ENCODE assay signal across 27 cellular contexts in genomic region chr14:21240417-21240816, GRCh38. TPM values are rescaled to one million over a fixed set of nuclear protein-coding genes. Genes with fewer than 3 reads are reported as not detected.
DNase-seq lines count a peak whose midpoint lies in the region; ATAC-seq, FAIRE-seq and TF ChIP-seq lines count a peak whose summit lies in the region.
"Had no signal": no experiment of that assay in that cellular context is flagged by ENCODE, and none has a peak within 500 bp of the region (broad histone marks: within the 10 kb centered on the region; RNA-seq: fewer than 3 reads in every experiment).

No MANE protein-coding gene starts in this region.

- H3K27ac ChIP-seq in CD8-positive, alpha-beta T cell (ENCODE audit: low read depth, low read length): no peak overlapping the region
- H3K27ac ChIP-seq in H9 (ENCODE audit: insufficient read length, low read depth, low read length) (no peak overlapping the region), K562 (ENCODE audit: extremely low read depth, low read depth, low read length) (no peak overlapping the region), neural progenitor cell (peak overlapping the region; percentile 31), caudate nucleus (ENCODE audit: low read depth, low read length) (no peak overlapping the region)
- H3K27ac ChIP-seq: C4-2B, skin epidermis, thoracic aorta had no signal

- peaks cover 9% of the 10 kb centered on the region for H3K36me3 ChIP-seq in CD8-positive, alpha-beta T cell (ENCODE audit: insufficient read depth, low read length)
- peaks cover 97% of the 10 kb centered on the region for H3K36me3 ChIP-seq in K562 (ENCODE audit: control insufficient read depth, insufficient read depth, low read length)
- H3K36me3 ChIP-seq in neural progenitor cell: peaks cover 31% of the 10 kb centered on the region
- H3K36me3 ChIP-seq: thoracic aorta had no signal

- no peak overlapping the region for H3T11ph ChIP-seq in H9 (ENCODE audit: low read length)

- H3K27me3 ChIP-seq in CD8-positive, alpha-beta T cell (ENCODE audit: insufficient read depth, low read length): no peaks in the 10 kb centered on the region
- H3K27me3 ChIP-seq in H9 (ENCODE audit: insufficient read depth, low read length) (no peaks in the 10 kb centered on the region), K562 (ENCODE audit: control insufficient read depth in 2 of 2, insufficient read depth in 2 of 2, low read length in 2 of 2) (no peaks in the 10 kb centered on the region), neural progenitor cell (no peaks in the 10 kb centered on the region)

- no peak overlapping the region for H4K5ac ChIP-seq in H9 (ENCODE audit: insufficient read length, low read depth, low read length)

- DNase-seq in CD8-positive, alpha-beta T cell: no peak
- no peak for DNase-seq in H9
- DNase-seq in K562 (ENCODE audit: extremely low read depth in 1 of 4, low spot score in 3 of 4): no peak
- DNase-seq in neural progenitor cell (ENCODE audit: low spot score): no peak
- DNase-seq in caudate nucleus (lab: John Stamatoyannopoulos, UW): no peak
- DNase-seq in islet precursor cell: no peak
- DNase-seq in mesenteric fat pad (ENCODE audit: low spot score): no peak
- DNase-seq: activated CD4-positive, alpha-beta memory T cell treated with anti-CD3 and anti-CD28 coated beads, Interleukin-2, amount 10 ng/mL, durations not matched to agents 7 days and 5 days; activated T-cell treated with anti-CD3 and anti-CD28 coated beads for 4 hours; amniotic stem cell; EL; kidney; NCI-H1436 treated with DMSO at 0.1 percent for 48 hours; NCI-H2107; NCI-H446 treated with DMSO at 0.1 percent for 48 hours; occipital lobe; PC-3; SHP77 treated with DMSO at 0.1 percent for 48 hours; stimulated activated CD4-positive, alpha-beta T cell treated with anti-CD3 and anti-CD28 coated beads, Interleukin-2, amount 100 ng/mL, for 24 hours had no signal

- no peak overlapping the region for H4K8ac ChIP-seq in H9 (replicated peaks; ENCODE audit: insufficient read length, low read depth, low read length)

- TF ChIP-seq RAD21 in K562 (CRISPR knock-in tag; conservative IDR thresholded peaks at IDR 0.05 in 1 of 2, IDR thresholded peaks at IDR 0.05 in 1 of 2): no peak

- H3K36me3 Mint-ChIP-seq in CD8-positive, alpha-beta T cell: peaks cover 55% of the 10 kb centered on the region
- peaks cover 20 to 78% (median 69%) of the 10 kb centered on the region in 3 experiments for H3K36me3 Mint-ChIP-seq in H9 (ENCODE audit: insufficient read depth in 1 of 3, low read depth in 3 of 3)
- peaks cover 25% of the 10 kb centered on the region for H3K36me3 Mint-ChIP-seq in neural progenitor cell

- no peaks in the 10 kb centered on the region for H3K9me1 ChIP-seq in K562 (ENCODE audit: control insufficient read depth, insufficient read depth, low read length)

- H3K23ac ChIP-seq in H9 (ENCODE audit: insufficient read length, low read depth, low read length): no peak overlapping the region

- H3K4me2 ChIP-seq in H9 (ENCODE audit: insufficient read depth, insufficient read length, low read length) (no peak overlapping the region), K562 (ENCODE audit: insufficient read depth, low read length) (no peak overlapping the region), neural progenitor cell (no peak overlapping the region)

- no peak for TF ChIP-seq POLR2A in K562 (conservative IDR thresholded peaks at IDR 0.05)

- no peak overlapping the region for H3K14ac ChIP-seq in H9 (ENCODE audit: insufficient read depth, low read length)

- CTCF ChIA-PET in CD8-positive, alpha-beta T cell (lab: Charles Lee): interaction anchor here (0.6 to 1.6 kb wide), 5 partner anchors 10 to 147 kb away, joined by 3 to 8 read pairs (median 5); no protein-coding TSS in a partner anchor
- CTCF ChIA-PET in K562 (lab: Yijun Ruan, JAX; ENCODE audit: low intra/inter-chr PET ratio): no interaction called here

- no peaks in the 10 kb centered on the region for H3K27me3 Mint-ChIP-seq in CD8-positive, alpha-beta T cell (ENCODE audit: low read depth)
- H3K27me3 Mint-ChIP-seq in H9 (ENCODE audit: low read depth) (no peaks in the 10 kb centered on the region; the same call in 1 of the 2 replicates), neural progenitor cell (ENCODE audit: insufficient read depth, low read depth) (no peaks in the 10 kb centered on the region)
- H3K27me3 Mint-ChIP-seq: activated CD4-positive, alpha-beta memory T cell treated with anti-CD3 and anti-CD28 coated beads, Interleukin-2, amount 10 ng/mL, durations not matched to agents 7 days and 5 days had no signal

- no peak overlapping the region for H2BK20ac ChIP-seq in H9 (ENCODE audit: low read depth, low read length, poor library complexity, severe bottlenecking)

- no peak overlapping the region for H4K91ac ChIP-seq in H9 (ENCODE audit: insufficient read length, low read depth, low read length)

- no peak for TF ChIP-seq EP300 in K562 (IDR thresholded peaks at IDR 0.05; ENCODE audit: low read length)

- no peak for TF ChIP-seq CTCF in CD8-positive, alpha-beta T cell (IDR thresholded peaks at IDR 0.05)
- no peak for TF ChIP-seq CTCF in H9 (conservative IDR thresholded peaks at IDR 0.05)
- no peak for TF ChIP-seq CTCF in K562 (IDR thresholded peaks at IDR 0.05 in 2 of 3, conservative IDR thresholded peaks at IDR 0.05 in 1 of 3; ENCODE audit: insufficient read depth in 2 of 3, low read depth in 1 of 3, low read length in 3 of 3)
- TF ChIP-seq CTCF in neural progenitor cell (IDR thresholded peaks at IDR 0.05): no peak

- H3K18ac ChIP-seq in H9 (ENCODE audit: insufficient read length, low read depth, low read length): no peak overlapping the region

- peak overlapping the region; percentile 30 for H3K27ac Mint-ChIP-seq in CD8-positive, alpha-beta T cell
- H3K27ac Mint-ChIP-seq in H9 (peak overlapping the region in 2 of 3 experiments; percentile 6 to 20; a peak in 1 of 7 replicates), neural progenitor cell (no peak overlapping the region)

- H2BK12ac ChIP-seq in H9 (ENCODE audit: insufficient read length, low read depth, low read length): no peak overlapping the region

- no peak overlapping the region for H3K9ac ChIP-seq in H9 (ENCODE audit: extremely low read depth, insufficient read length, low read length)
- no peak overlapping the region for H3K9ac ChIP-seq in K562 (ENCODE audit: insufficient read depth in 1 of 2, low read depth in 2 of 2, low read length in 2 of 2)
- H3K9ac ChIP-seq in neural progenitor cell: no peak overlapping the region

- peaks cover 54% of the 10 kb centered on the region for H3K4me1 ChIP-seq in CD8-positive, alpha-beta T cell (ENCODE audit: insufficient read depth, low read length)
- H3K4me1 ChIP-seq in H9 (ENCODE audit: insufficient read depth, low read length) (no peaks in the 10 kb centered on the region), K562 (replicated peaks in 1 of 2; ENCODE audit: control insufficient read depth in 2 of 2, insufficient read depth in 2 of 2, low read length in 2 of 2) (peaks cover 0 to 2% of the 10 kb centered on the region in 2 experiments; a peak in 1 of 5 replicates), neural progenitor cell (peaks cover 26% of the 10 kb centered on the region)

- peaks cover 98% of the 10 kb centered on the region for H3F3A ChIP-seq in neural progenitor cell (ENCODE audit: low read depth)

- H3K4me1 Mint-ChIP-seq in CD8-positive, alpha-beta T cell (ENCODE audit: low read depth): peaks cover 85% of the 10 kb centered on the region
- H3K4me1 Mint-ChIP-seq in H9: peaks cover 8 to 38% of the 10 kb centered on the region in 2 experiments
- H3K4me1 Mint-ChIP-seq in neural progenitor cell: peaks cover 5% of the 10 kb centered on the region

- no peak overlapping the region for H3K4ac ChIP-seq in H9 (ENCODE audit: low read depth, low read length)

- H3K56ac ChIP-seq in H9 (ENCODE audit: insufficient read length, low read depth, low read length): no peak overlapping the region

- in situ Hi-C loops in K562 (cut with MboI): no loop called here

- no peak overlapping the region for H2BK120ac ChIP-seq in H9 (ENCODE audit: low read depth, low read length, poor library complexity, severe bottlenecking)

- intact Hi-C loops in CD8-positive, alpha-beta T cell (cut with DNase I, micrococcal nuclease): loop anchor here (2.0 to 10.0 kb wide), 5 partner anchors 22 to 314 kb away; partner anchors contain the start of gene SUPT16H (in 1 of the 2)
- intact Hi-C loops in K562 (cut with micrococcal nuclease): no loop called here

- no peak for FAIRE-seq in K562 (lab: Jason Lieb, UNC)
- FAIRE-seq: bronchial epithelial cell, kidney had no signal

- no peak overlapping the region for H3K4me3 ChIP-seq in CD8-positive, alpha-beta T cell (ENCODE audit: low read depth, low read length)
- H3K4me3 ChIP-seq in K562 (no peak overlapping the region), neural progenitor cell (no peak overlapping the region)
- H3K4me3 ChIP-seq: skin epidermis, thoracic aorta had no signal

- H3K79me1 ChIP-seq in H9 (ENCODE audit: insufficient read depth, low read depth, low read length, poor library complexity, severe bottlenecking): peaks cover 3% of the 10 kb centered on the region

- no peak overlapping the region for H2BK5ac ChIP-seq in H9 (ENCODE audit: insufficient read length, low read length)

- H2BK15ac ChIP-seq in H9 (ENCODE audit: low read depth, low read length): no peak overlapping the region

- H4K20me1 ChIP-seq in H9 (ENCODE audit: control insufficient read depth, insufficient read depth, insufficient read length): no peaks in the 10 kb centered on the region
- peaks cover 28% of the 10 kb centered on the region for H4K20me1 ChIP-seq in K562 (replicated peaks; ENCODE audit: control insufficient read depth, insufficient read depth, low read length)
- H4K20me1 ChIP-seq in neural progenitor cell (ENCODE audit: low read depth): peaks cover 100% of the 10 kb centered on the region

- ATAC-seq in CD8-positive, alpha-beta T cell: no peak
- ATAC-seq in K562: no peak
- no peak for ATAC-seq in HG03439 (IDR thresholded peaks at IDR 0.05; ENCODE audit: unreplicated experiment)
- ATAC-seq: PC-3 had no signal

- H2AK5ac ChIP-seq in H9 (ENCODE audit: insufficient read length, low read length): no peak overlapping the region

- H3K79me2 ChIP-seq in H9 (ENCODE audit: insufficient read depth, low read length) (peaks cover 77% of the 10 kb centered on the region; the same call in 1 of the 2 replicates), K562 (ENCODE audit: control insufficient read depth, insufficient read depth, low read length) (peaks cover 100% of the 10 kb centered on the region), neural progenitor cell (ENCODE audit: low read depth) (peaks cover 100% of the 10 kb centered on the region)

- no peak overlapping the region for H3K4me3 Mint-ChIP-seq in CD8-positive, alpha-beta T cell
- H3K4me3 Mint-ChIP-seq in H9: no peak overlapping the region
- no peak overlapping the region for H3K4me3 Mint-ChIP-seq in neural progenitor cell
- H3K4me3 Mint-ChIP-seq: activated CD4-positive, alpha-beta memory T cell treated with anti-CD3 and anti-CD28 coated beads, Interleukin-2, amount 10 ng/mL, durations not matched to agents 7 days and 5 days had no signal

- no CpG with 5 or more reads among the region's 2 CpGs for WGBS in H9 (ENCODE audit: extremely low coverage, insufficient read length, low lambda C conversion rate)
- 75% methylated on average over 2 of the region's 2 CpGs for WGBS in K562 (ENCODE audit: insufficient coverage, low coverage, missing lambda C conversion rate)

- H3K23me2 ChIP-seq in H9 (ENCODE audit: insufficient read length, low read depth, low read length, poor library complexity, severe bottlenecking): no peaks in the 10 kb centered on the region

- H2AFZ ChIP-seq in H9 (ENCODE audit: low read length) (no peak overlapping the region), K562 (ENCODE audit: low read depth, low read length) (no peak overlapping the region), neural progenitor cell (replicated peaks) (no peak overlapping the region)

- H3K9me3 Mint-ChIP-seq in CD8-positive, alpha-beta T cell: no peaks in the 10 kb centered on the region
- H3K9me3 Mint-ChIP-seq in H9: no peaks in the 10 kb centered on the region
- H3K9me3 Mint-ChIP-seq in neural progenitor cell: no peaks in the 10 kb centered on the region
- H3K9me3 Mint-ChIP-seq: activated CD4-positive, alpha-beta memory T cell treated with anti-CD3 and anti-CD28 coated beads, Interleukin-2, amount 10 ng/mL, durations not matched to agents 7 days and 5 days had no signal

- POLR2A ChIA-PET in CD8-positive, alpha-beta T cell (lab: Charles Lee): interaction anchor here (1.1 to 2.4 kb wide), 2 partner anchors 9 to 17 kb away, joined by 3 to 7 read pairs; no protein-coding TSS in a partner anchor
- POLR2A ChIA-PET in K562 (lab: Yijun Ruan, JAX): interaction anchor here (1.0 to 1.3 kb wide), 2 partner anchors 15 to 144 kb away, joined by 3 to 5 read pairs; partner anchors contain the start of gene SUPT16H

- H3K9me3 ChIP-seq in CD8-positive, alpha-beta T cell (ENCODE audit: low read length): no peaks in the 10 kb centered on the region
- H3K9me3 ChIP-seq in H9 (ENCODE audit: control insufficient read depth, low read depth, low read length) (no peaks in the 10 kb centered on the region), K562 (replicated peaks; ENCODE audit: control insufficient read depth, insufficient read depth, low read depth, low read length) (no peaks in the 10 kb centered on the region), neural progenitor cell (ENCODE audit: low read depth) (no peaks in the 10 kb centered on the region)
- H3K9me3 ChIP-seq: thoracic aorta had no signal

- BruUV-seq in K562 (replicated peaks; lab: Mats Ljungman, UMichigan): no TSS peak

RNA-seq across cellular contexts. Expression of gene HNRNPC, which starts 28.8 kb away (rescaled TPM):
- 100 to 1,000 TPM; 621 to 624 TPM for total RNA-seq in CD8-positive, alpha-beta T cell
- total RNA-seq in H9 (2021) (1,044 and 1,062 TPM in 2 replicates), K562 (2014; rRNA removed) (957 and 1,143 TPM in 2 replicates), K562 (2014; rRNA removed; fragmentation: Illumina TruSeq; extraction: Trizol) (1,233 and 1,451 TPM in 2 replicates), K562 (2015; rRNA removed; fragmentation: Illumina TruSeq; extraction: Trizol) (1,173 and 1,191 TPM in 2 replicates), K562 (2021) (795 and 814 TPM in 2 replicates), neural progenitor cell (ENCODE audit: low replicate concordance) (1,681 and 1,872 TPM in 2 replicates), mesenteric fat pad (330 TPM)
- total RNA-seq in K562 (2011; cell fraction: chromatin; rRNA removed; ENCODE audit: low replicate concordance): 279 and 404 TPM in 2 replicates
- 241 and 299 TPM in 2 replicates for total RNA-seq in K562 (2011; cell fraction: nucleolus; rRNA removed)
- total RNA-seq in K562 (2011; cell fraction: nucleoplasm; rRNA removed): 371 and 436 TPM in 2 replicates
- polyA plus RNA-seq in K562 (2011; rRNA removed) (1,168 and 1,525 TPM in 2 replicates), K562 (2014; fragmentation: Illumina TruSeq; extraction: Trizol) (1,403 and 1,557 TPM in 2 replicates), K562 (2014; fragmentation: Nextera tagmentation; extraction: Ambion mirVana) (1,000 to 10,000 TPM in 1 of 2 experiments, 100 to 1,000 TPM in 1; 679 to 1,238 TPM), K562 (2014; rRNA removed) (1,109 and 1,156 TPM in 2 replicates)
- polyA plus RNA-seq in K562 (2011; cell fraction: cytosol; rRNA removed): 443 and 790 TPM in 2 replicates
- polyA plus RNA-seq in K562 (2011; cell fraction: nucleus; rRNA removed): 357 and 429 TPM in 2 replicates
- 753 and 1,086 TPM in 2 replicates for polyA plus RNA-seq in K562 (2012)
- 947 and 1,115 TPM in 2 replicates for polyA minus RNA-seq in K562 (2011; rRNA and poly(A)+ RNA removed)
- polyA minus RNA-seq in K562 (2011; cell fraction: cytosol; rRNA and poly(A)+ RNA removed): 289 and 374 TPM in 2 replicates
- polyA minus RNA-seq in K562 (2011; cell fraction: nucleus; rRNA and poly(A)+ RNA removed): 200 and 293 TPM in 2 replicates

RNA-seq across cellular contexts. Expression of gene RPGRIP1, which starts 39.5 kb away (rescaled TPM):
- not detected for total RNA-seq in CD8-positive, alpha-beta T cell
- total RNA-seq in H9 (2021) (0.07 and 0.59 TPM in 2 replicates), K562 (2014; rRNA removed) (0.53 and 0.95 TPM in 2 replicates), K562 (2014; rRNA removed; fragmentation: Illumina TruSeq; extraction: Trizol) (0.61 and 0.76 TPM in 2 replicates), K562 (2015; rRNA removed; fragmentation: Illumina TruSeq; extraction: Trizol) (0.41 and 0.72 TPM in 2 replicates), K562 (2021) (0.31 and 0.47 TPM in 2 replicates), neural progenitor cell (ENCODE audit: low replicate concordance) (0.47 and 3.4 TPM in 2 replicates), mesenteric fat pad (0.80 TPM)
- total RNA-seq in K562 (2011; cell fraction: chromatin; rRNA removed; ENCODE audit: low replicate concordance): 1.3 and 1.5 TPM in 2 replicates
- 0.33 and 0.92 TPM in 2 replicates for total RNA-seq in K562 (2011; cell fraction: nucleolus; rRNA removed)
- total RNA-seq in K562 (2011; cell fraction: nucleoplasm; rRNA removed): 1.1 TPM in 2 replicates
- polyA plus RNA-seq in K562 (2011; rRNA removed) (0.56 and 0.80 TPM in 2 replicates), K562 (2014; fragmentation: Illumina TruSeq; extraction: Trizol) (0.33 and 0.86 TPM in 2 replicates), K562 (2014; fragmentation: Nextera tagmentation; extraction: Ambion mirVana) (under 1 TPM in 1 of 2 experiments, not detected in 1; 0.49 TPM), K562 (2014; rRNA removed) (0.31 and 0.57 TPM in 2 replicates)
- 0.09 and 0.38 TPM in 2 replicates for polyA plus RNA-seq in K562 (2011; cell fraction: cytosol; rRNA removed)
- 1.2 and 1.5 TPM in 2 replicates for polyA plus RNA-seq in K562 (2011; cell fraction: nucleus; rRNA removed)
- 0.39 and 0.62 TPM in 2 replicates for polyA plus RNA-seq in K562 (2012)
- polyA minus RNA-seq in K562 (2011; rRNA and poly(A)+ RNA removed): 0.39 and 1.1 TPM in 2 replicates
- not detected in 2 replicates for polyA minus RNA-seq in K562 (2011; cell fraction: cytosol; rRNA and poly(A)+ RNA removed)
- 0.22 and 0.27 TPM in 2 replicates for polyA minus RNA-seq in K562 (2011; cell fraction: nucleus; rRNA and poly(A)+ RNA removed)
- total RNA-seq: activated CD4-positive, alpha-beta memory T cell treated with anti-CD3 and anti-CD28 coated beads, Interleukin-2, amount 10 ng/mL, durations not matched to agents 7 days and 5 days; bronchial epithelial cell; glomerular endothelial cell; myocyte; pulmonary artery endothelial cell; thoracic aorta had no signal
